ENCODE assay signal across 1 cellular context in genomic region chr5:135830384-135831275, GRCh38.
TF ChIP-seq lines count a peak whose summit lies in the region.

No MANE protein-coding gene starts in this region.

TF ChIP-seq in GM23338, 12 proteins besides CTCF, POLR2A, EP300 and RAD21 (continued from another document):
- TF ChIP-seq ZNF462 (CRISPR knock-in tag; IDR thresholded peaks at IDR 0.05) (no peak), ZNF331 (CRISPR knock-in tag; IDR thresholded peaks at IDR 0.05; ENCODE audit: low read depth) (no peak), EZH2 (IDR thresholded peaks at IDR 0.05; ENCODE audit: low read depth, unreplicated experiment) (no peak), EZH2phosphoT487 (IDR thresholded peaks at IDR 0.05; ENCODE audit: unreplicated experiment) (no peak), POLR2AphosphoS5 (IDR thresholded peaks at IDR 0.05; ENCODE audit: low read depth) (no peak), JUNB (IDR thresholded peaks at IDR 0.05; ENCODE audit: unreplicated experiment) (no peak)
- TF ChIP-seq, protein P1, sequence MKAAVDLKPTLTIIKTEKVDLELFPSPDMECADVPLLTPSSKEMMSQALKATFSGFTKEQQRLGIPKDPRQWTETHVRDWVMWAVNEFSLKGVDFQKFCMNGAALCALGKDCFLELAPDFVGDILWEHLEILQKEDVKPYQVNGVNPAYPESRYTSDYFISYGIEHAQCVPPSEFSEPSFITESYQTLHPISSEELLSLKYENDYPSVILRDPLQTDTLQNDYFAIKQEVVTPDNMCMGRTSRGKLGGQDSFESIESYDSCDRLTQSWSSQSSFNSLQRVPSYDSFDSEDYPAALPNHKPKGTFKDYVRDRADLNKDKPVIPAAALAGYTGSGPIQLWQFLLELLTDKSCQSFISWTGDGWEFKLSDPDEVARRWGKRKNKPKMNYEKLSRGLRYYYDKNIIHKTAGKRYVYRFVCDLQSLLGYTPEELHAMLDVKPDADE (IDR thresholded peaks at IDR 0.05), result no peak
